ENCODE assay signal across 25 cellular contexts in genomic region chr4:180456928-180457327, GRCh38.
DNase-seq lines count a peak whose midpoint lies in the region; ATAC-seq, FAIRE-seq and TF ChIP-seq lines count a peak whose summit lies in the region.
"Had no signal": no experiment of that assay in that cellular context is flagged by ENCODE, and none has a peak within 500 bp of the region (broad histone marks: within the 10 kb centered on the region; RNA-seq: fewer than 3 reads in every experiment).

No MANE protein-coding gene starts in this region.

- POLR2A ChIA-PET in PC-3 (lab: Charles Lee; ENCODE audit: unreplicated experiment): no interaction called here
- POLR2A ChIA-PET in H1 (lab: Charles Lee; ENCODE audit: partially characterized antibody): no interaction called here
- POLR2A ChIA-PET in naive thymus-derived CD4-positive, alpha-beta T cell (lab: Charles Lee): no interaction called here

- H2BK12ac ChIP-seq in H1 (ENCODE audit: low read depth, low read length): peak overlapping the region; percentile 41; the same call in 1 of the 2 replicates

- H3K4me3 ChIP-seq in PC-3 (ENCODE audit: low read length) (no peak overlapping the region), H1 (ENCODE audit: extremely low read depth in 1 of 4, insufficient read depth in 2 of 4, low read depth in 3 of 4, low read length in 4 of 4) (no peak overlapping the region), retinal pigment epithelial cell (ENCODE audit: low read length) (no peak overlapping the region)
- H3K4me3 ChIP-seq in naive thymus-derived CD4-positive, alpha-beta T cell (ENCODE audit: low read length): no peak overlapping the region
- H3K4me3 ChIP-seq: BLaER1, body of pancreas, coronary artery, upper lobe of left lung had no signal

- no peaks in the 10 kb centered on the region for H3K9me2 ChIP-seq in PC-3 (replicated peaks; ENCODE audit: low read length)

- WGBS in H1 (ENCODE audit: extremely low coverage in 1 of 2, insufficient coverage in 1 of 2, insufficient read length in 1 of 2, insufficient replicate concordance in 2 of 2, low coverage in 1 of 2, low lambda C conversion rate in 2 of 2, missing lambda C conversion rate in 1 of 2), 2 experiments: 87% methylated on average over 12 of the region's 12 CpGs; no CpG with 5 or more reads in 1 of the 2 experiments

- no peak overlapping the region for H3K27ac ChIP-seq in PC-3 (ENCODE audit: low read length)
- no peak overlapping the region for H3K27ac ChIP-seq in H1 (ENCODE audit: low read depth, low read length)
- H3K27ac ChIP-seq in naive thymus-derived CD4-positive, alpha-beta T cell (ENCODE audit: low read depth, low read length): no peak overlapping the region
- H3K27ac ChIP-seq: BLaER1, body of pancreas, coronary artery, HL-60, upper lobe of left lung had no signal

- 0 out of 2 replicates have a peak overlapping the region, but pooled peaks have one; percentile 53 for H3K18ac ChIP-seq in H1 (ENCODE audit: extremely low read depth, low read length)

- no peaks in the 10 kb centered on the region for H3K36me3 Mint-ChIP-seq in CD14-positive monocyte
- H3K36me3 Mint-ChIP-seq in naive thymus-derived CD4-positive, alpha-beta T cell: no peaks in the 10 kb centered on the region
- H3K36me3 Mint-ChIP-seq: activated naive CD8-positive, alpha-beta T cell; IgD-negative memory B cell; natural killer cell had no signal

- H3K9me3 ChIP-seq in PC-3 (ENCODE audit: low read length): no peaks in the 10 kb centered on the region
- H3K9me3 ChIP-seq in H1 (ENCODE audit: insufficient read depth in 2 of 2, low read depth in 1 of 2, low read length in 1 of 2): no peaks in the 10 kb centered on the region
- no peaks in the 10 kb centered on the region for H3K9me3 ChIP-seq in naive thymus-derived CD4-positive, alpha-beta T cell (ENCODE audit: control insufficient read depth in 2 of 3, low read length in 3 of 3)
- H3K9me3 ChIP-seq: BLaER1, body of pancreas, upper lobe of left lung had no signal

- H3K4ac ChIP-seq in H1 (replicated peaks; ENCODE audit: insufficient read length, low read depth, low read length): no peak overlapping the region

- H3K9ac ChIP-seq in PC-3 (ENCODE audit: low read length) (no peak overlapping the region), H1 (replicated peaks in 1 of 4; ENCODE audit: extremely low read depth in 1 of 4, low read depth in 3 of 4, low read length in 3 of 4) (no peak overlapping the region)
- H3K9ac ChIP-seq: BLaER1 had no signal

- no peak overlapping the region for H2BK120ac ChIP-seq in H1 (replicated peaks; ENCODE audit: low read depth, low read length)

- no TSS peak for BruUV-seq in PC-3 (replicated peaks; lab: Mats Ljungman, UMichigan)

- H3F3A ChIP-seq in PC-3 (ENCODE audit: low read length, unreplicated experiment): no peaks in the 10 kb centered on the region

- CTCF ChIA-PET in PC-3 (lab: Charles Lee) (no interaction called here), H1 (lab: Charles Lee; ENCODE audit: partially characterized antibody) (interaction anchor here (0.5 to 2.5 kb wide), 8 partner anchors 8 to 208 kb away, joined by 3 to 12 read pairs (median 4); no protein-coding TSS in a partner anchor)
- CTCF ChIA-PET in naive thymus-derived CD4-positive, alpha-beta T cell (lab: Charles Lee): no interaction called here

- peak; percentile 7 for DNase-seq in DMS53 (lab: John Stamatoyannopoulos, UW)
- DNase-seq in DMS53 treated with DMSO at 0.1 percent for 48 hours (lab: John Stamatoyannopoulos, UW; ENCODE audit: unreplicated experiment): no peak
- DNase-seq in PC-3: peak; percentile 16
- DNase-seq in H1 (ENCODE audit: low read depth in 1 of 2, low spot score in 2 of 2): no peak
- DNase-seq in retinal pigment epithelial cell (ENCODE audit: low read depth): no peak
- DNase-seq in CD14-positive monocyte (ENCODE audit: low spot score): no peak
- DNase-seq in foreskin melanocyte: no peak
- DNase-seq in naive thymus-derived CD4-positive, alpha-beta T cell: no peak
- DNase-seq: body of pancreas; hypothalamus; mesenchymal stem cell; natural killer cell; NCI-H187; OCI-M1; SHP77 treated with DMSO at 0.1 percent for 48 hours; stimulated activated CD4-positive, alpha-beta T cell treated with anti-CD3 and anti-CD28 coated beads, Interleukin-2, amount 100 ng/mL, for 48 hours; stimulated activated naive CD8-positive, alpha-beta T cell treated with anti-CD3 and anti-CD28 coated beads, Interleukin-15, amount 100 ng/mL, for 72 hours; T-helper 17 cell; upper lobe of left lung had no signal

- H4K20me1 ChIP-seq in PC-3 (ENCODE audit: low read length): no peaks in the 10 kb centered on the region
- H4K20me1 ChIP-seq in H1 (replicated peaks in 1 of 2; ENCODE audit: control insufficient read depth in 1 of 2, insufficient read depth in 2 of 2, low read length in 2 of 2): no peaks in the 10 kb centered on the region
- H4K20me1 ChIP-seq: BLaER1 had no signal

- H3K4me3 Mint-ChIP-seq in CD14-positive monocyte: no peak overlapping the region
- H3K4me3 Mint-ChIP-seq in naive thymus-derived CD4-positive, alpha-beta T cell: no peak overlapping the region
- H3K4me3 Mint-ChIP-seq: activated naive CD8-positive, alpha-beta T cell; IgD-negative memory B cell; natural killer cell; stimulated activated naive CD8-positive, alpha-beta T cell treated with anti-CD3 and anti-CD28 coated beads, Interleukin-15, amount 100 ng/mL, for 72 hours; T-helper 17 cell had no signal

- H4K8ac ChIP-seq in H1 (ENCODE audit: extremely low read depth, insufficient read depth, low read length): no peak overlapping the region

- no peak overlapping the region for H4K5ac ChIP-seq in H1 (ENCODE audit: insufficient read length, low read depth, low read length)

- TF ChIP-seq RAD21 in H1 (IDR thresholded peaks at IDR 0.05 in 1 of 2, conservative IDR thresholded peaks at IDR 0.05 in 1 of 2; ENCODE audit: low read depth in 2 of 2, low read length in 2 of 2): peak; percentile 14 to 39; a peak in 2 of 4 replicates

- H3K4me1 ChIP-seq in PC-3 (ENCODE audit: insufficient read depth, low read length) (no peaks in the 10 kb centered on the region), H1 (replicated peaks in 1 of 4; ENCODE audit: control insufficient read depth in 3 of 4, insufficient read depth in 4 of 4, low read length in 3 of 4) (peaks cover 0 to 6% (median 0%) of the 10 kb centered on the region in 4 experiments; a peak in 4 of 7 replicates)
- H3K4me1 ChIP-seq in naive thymus-derived CD4-positive, alpha-beta T cell (ENCODE audit: control insufficient read depth in 2 of 2, insufficient read depth in 2 of 2, low read length in 2 of 2): no peaks in the 10 kb centered on the region
- H3K4me1 ChIP-seq: BLaER1, body of pancreas, upper lobe of left lung had no signal

- no peak for TF ChIP-seq POLR2A in H1 (IDR thresholded peaks at IDR 0.05; ENCODE audit: control extremely low read depth in 1 of 2, low read depth in 2 of 2, low read length in 2 of 2)

- TF ChIP-seq CTCF in PC-3 (conservative IDR thresholded peaks at IDR 0.05; ENCODE audit: low read depth, low read length): peak; percentile 42
- peak in 1 of 3 experiments; percentile 44; a peak in 2 of 4 replicates for TF ChIP-seq CTCF in H1 (IDR thresholded peaks at IDR 0.05; ENCODE audit: control extremely low read depth in 1 of 3, insufficient read depth in 1 of 3, low read depth in 1 of 3, low read length in 3 of 3)
- peak; percentile 21 for TF ChIP-seq CTCF in retinal pigment epithelial cell (conservative IDR thresholded peaks at IDR 0.05; ENCODE audit: low read depth, low read length)
- TF ChIP-seq CTCF in CD14-positive monocyte (IDR thresholded peaks at IDR 0.05): no peak

- H3K27ac Mint-ChIP-seq in CD14-positive monocyte: no peak overlapping the region
- H3K27ac Mint-ChIP-seq in naive thymus-derived CD4-positive, alpha-beta T cell: no peak overlapping the region
- H3K27ac Mint-ChIP-seq: activated naive CD8-positive, alpha-beta T cell; IgD-negative memory B cell; natural killer cell; stimulated activated naive CD8-positive, alpha-beta T cell treated with anti-CD3 and anti-CD28 coated beads, Interleukin-15, amount 100 ng/mL, for 72 hours; T-helper 17 cell had no signal

- TF ChIP-seq EP300 in H1 (IDR thresholded peaks at IDR 0.05; ENCODE audit: borderline replicate concordance in 1 of 2, low read depth in 2 of 2, low read length in 2 of 2): no peak

- H3K79me1 ChIP-seq in H1 (ENCODE audit: low read depth, low read length): no peaks in the 10 kb centered on the region

- intact Hi-C loops in PC-3 (cut with micrococcal nuclease): no loop called here
- intact Hi-C loops in CD14-positive monocyte (cut with micrococcal nuclease): no loop called here
- intact Hi-C loops in naive thymus-derived CD4-positive, alpha-beta T cell (cut with micrococcal nuclease): no loop called here

- H3K27me3 Mint-ChIP-seq in CD14-positive monocyte (ENCODE audit: low read depth in 3 of 3): no peaks in the 10 kb centered on the region
- H3K27me3 Mint-ChIP-seq in naive thymus-derived CD4-positive, alpha-beta T cell: no peaks in the 10 kb centered on the region
- H3K27me3 Mint-ChIP-seq: activated naive CD8-positive, alpha-beta T cell; IgD-negative memory B cell; stimulated activated naive CD8-positive, alpha-beta T cell treated with anti-CD3 and anti-CD28 coated beads, Interleukin-15, amount 100 ng/mL, for 72 hours; T-helper 17 cell had no signal

- H2BK5ac ChIP-seq in H1 (ENCODE audit: low read depth, low read length): no peak overlapping the region

- no peak overlapping the region for H3K23ac ChIP-seq in H1 (ENCODE audit: insufficient read length)

- no peaks in the 10 kb centered on the region for H3K79me2 ChIP-seq in PC-3 (ENCODE audit: low read length)
- no peaks in the 10 kb centered on the region for H3K79me2 ChIP-seq in H1 (ENCODE audit: control insufficient read depth in 1 of 2, insufficient read depth in 2 of 2, low read length in 2 of 2)

- ATAC-seq in PC-3: no peak
- no peak for ATAC-seq in naive thymus-derived CD4-positive, alpha-beta T cell
- ATAC-seq: body of pancreas; natural killer cell; stimulated activated naive CD8-positive, alpha-beta T cell treated with anti-CD3 and anti-CD28 coated beads, Interleukin-15, amount 100 ng/mL, for 72 hours; T-helper 17 cell had no signal

- no peak overlapping the region for H2AK5ac ChIP-seq in H1 (ENCODE audit: low read depth, low read length)

- H3K14ac ChIP-seq in H1 (ENCODE audit: insufficient read length): no peak overlapping the region

- H3K4me1 Mint-ChIP-seq in CD14-positive monocyte: no peaks in the 10 kb centered on the region
- H3K4me1 Mint-ChIP-seq in naive thymus-derived CD4-positive, alpha-beta T cell: no peaks in the 10 kb centered on the region
- H3K4me1 Mint-ChIP-seq: IgD-negative memory B cell; natural killer cell; stimulated activated naive CD8-positive, alpha-beta T cell treated with anti-CD3 and anti-CD28 coated beads, Interleukin-15, amount 100 ng/mL, for 72 hours; T-helper 17 cell had no signal

- 0 out of 2 replicates have a peak overlapping the region, but pooled peaks have one; percentile 49 for H2BK20ac ChIP-seq in H1 (ENCODE audit: low read length)

- H3K36me3 ChIP-seq in PC-3 (ENCODE audit: low read depth, low read length) (no peaks in the 10 kb centered on the region), H1 (ENCODE audit: control insufficient read depth in 2 of 4, insufficient read depth in 4 of 4, low read length in 3 of 4) (no peaks in the 10 kb centered on the region)
- no peaks in the 10 kb centered on the region for H3K36me3 ChIP-seq in naive thymus-derived CD4-positive, alpha-beta T cell (ENCODE audit: control insufficient read depth in 2 of 3, insufficient read depth in 3 of 3, low read length in 3 of 3)
- H3K36me3 ChIP-seq: BLaER1, upper lobe of left lung had no signal

- H4K91ac ChIP-seq in H1 (replicated peaks; ENCODE audit: insufficient read length, low read length): no peak overlapping the region

- no peak overlapping the region for H3K4me2 ChIP-seq in PC-3 (ENCODE audit: low read length)
- H3K4me2 ChIP-seq in H1 (ENCODE audit: insufficient read depth in 1 of 2, low read depth in 2 of 2, low read length in 2 of 2): no peak overlapping the region
- H3K4me2 ChIP-seq: BLaER1 had no signal

- 0 out of 2 replicates have a peak overlapping the region, but pooled peaks have one; percentile 38 for H2AFZ ChIP-seq in PC-3 (ENCODE audit: low read length)
- H2AFZ ChIP-seq in H1 (ENCODE audit: low read length): peak overlapping the region; percentile 35; the same call in 1 of the 2 replicates

- H3K23me2 ChIP-seq in H1 (ENCODE audit: low read depth, low read length): no peaks in the 10 kb centered on the region

- H2BK15ac ChIP-seq in H1 (ENCODE audit: low read length): no peak overlapping the region

- H3K27me3 ChIP-seq in PC-3 (ENCODE audit: low read length) (0 out of 2 replicates have a peak, but pooled peaks cover 3% of the 10 kb centered on the region), H1 (replicated peaks in 1 of 4; ENCODE audit: control insufficient read depth in 3 of 4, extremely low read depth in 1 of 4, insufficient read depth in 3 of 4, low read length in 3 of 4) (no peaks in the 10 kb centered on the region)
- no peaks in the 10 kb centered on the region for H3K27me3 ChIP-seq in naive thymus-derived CD4-positive, alpha-beta T cell (ENCODE audit: control insufficient read depth in 2 of 2, insufficient read depth in 2 of 2, low read length in 2 of 2)
- H3K27me3 ChIP-seq: BLaER1, body of pancreas, upper lobe of left lung had no signal

- FAIRE-seq in H1 (lab: Jason Lieb, UNC): no peak
- FAIRE-seq: endothelial cell of umbilical vein had no signal

- H3K56ac ChIP-seq in H1 (replicated peaks; ENCODE audit: insufficient read length, low read depth, low read length): no peak overlapping the region

- H3K9me3 Mint-ChIP-seq in CD14-positive monocyte: peaks cover 0 to 3% (median 0%) of the 10 kb centered on the region in 7 donors
- H3K9me3 Mint-ChIP-seq in naive thymus-derived CD4-positive, alpha-beta T cell: peaks cover 0 to 6% (median 0%) of the 10 kb centered on the region in 11 donors
- H3K9me3 Mint-ChIP-seq: stimulated activated naive CD8-positive, alpha-beta T cell treated with anti-CD3 and anti-CD28 coated beads, Interleukin-15, amount 100 ng/mL, for 72 hours had no signal

Comparison
In these comparisons a context has a peak if more than half of its experiments do, and no peak if none do; other contexts are left out.
1. DNase-seq: peak in DMS53 (single experiment) and PC-3 (single experiment); none in DMS53 treated with DMSO at 0.1 percent for 48 hours (single experiment), H1 (0 of 2), retinal pigment epithelial cell (single experiment), CD14-positive monocyte (single experiment), foreskin melanocyte (single experiment) and naive thymus-derived CD4-positive, alpha-beta T cell (0 of 9).